ENCODE assay signal across 9 cellular contexts in genomic region chr5:5523066-5523505, GRCh38.
A peak's percentile ranks its signal among the peaks of the same experiment; 100 is the strongest.
DNase-seq lines count a peak whose midpoint lies in the region; ATAC-seq and TF ChIP-seq lines count a peak whose summit lies in the region.
"Had no signal": no experiment of that assay in that cellular context is flagged by ENCODE, and none has a peak within 500 bp of the region (broad histone marks: within the 10 kb centered on the region; RNA-seq: fewer than 3 reads in every experiment).

No MANE protein-coding gene starts in this region.

- no peaks in the 10 kb centered on the region for H3K27me3 Mint-ChIP-seq in stimulated activated naive CD8-positive, alpha-beta T cell treated with anti-CD3 and anti-CD28 coated beads, Interleukin-15, Interleukin-2, amounts not matched to agents 100 ng/mL and 50 ng/mL, for 24 hours

- H3K4me3 ChIP-seq in GM12865 (ENCODE audit: low read depth, low read length) = no peak overlapping the region
- no peak overlapping the region for H3K4me3 ChIP-seq in Peyer's patch
- H3K4me3 ChIP-seq: SJCRH30 had no signal

- DNase-seq in GM12865 (ENCODE audit: low read depth) (peak; percentile 69), Peyer's patch (no peak)
- peak; percentile 20 to 23 for DNase-seq in activated T-cell treated with anti-CD3 and anti-CD28 coated beads, Interleukin-2, amount 50 U/mL, for 48 hours
- no peak for DNase-seq in activated CD8-positive, alpha-beta memory T cell treated with anti-CD3 and anti-CD28 coated beads, Interleukin-2, amount 50 U/mL, for 4 hours
- no peak for DNase-seq in stimulated activated CD4-positive, alpha-beta T cell treated with anti-CD3 and anti-CD28 coated beads, Interleukin-1b, Interleukin-23, amount 100 ng/mL, for 48 hours

- no peak for TF ChIP-seq POLR2A in Peyer's patch (IDR thresholded peaks at IDR 0.05)

- ATAC-seq in GM21381 (IDR thresholded peaks at IDR 0.05; ENCODE audit: unreplicated experiment) = peak; percentile 90
- peak; percentile 89 for ATAC-seq in HG03460 (IDR thresholded peaks at IDR 0.05; ENCODE audit: unreplicated experiment)

- no peak overlapping the region for H3K27ac ChIP-seq in Peyer's patch
- H3K27ac ChIP-seq: SJCRH30 had no signal

- no peaks in the 10 kb centered on the region for H3K9me3 ChIP-seq in Peyer's patch
- H3K9me3 ChIP-seq: SJCRH30 had no signal

- no peaks in the 10 kb centered on the region for H3K4me1 ChIP-seq in Peyer's patch
- H3K4me1 ChIP-seq: SJCRH30 had no signal

- TF ChIP-seq CTCF in GM12865 (IDR thresholded peaks at IDR 0.05; ENCODE audit: insufficient read depth, low read depth, low read length, missing control alignments) = no peak
- TF ChIP-seq CTCF in Peyer's patch (IDR thresholded peaks at IDR 0.05) = no peak

- peaks cover 15% of the 10 kb centered on the region for H3K9me3 Mint-ChIP-seq in stimulated activated naive CD8-positive, alpha-beta T cell treated with anti-CD3 and anti-CD28 coated beads, Interleukin-15, Interleukin-2, amounts not matched to agents 100 ng/mL and 50 ng/mL, for 24 hours

- H3K36me3 Mint-ChIP-seq in stimulated activated naive CD8-positive, alpha-beta T cell treated with anti-CD3 and anti-CD28 coated beads, Interleukin-15, Interleukin-2, amounts not matched to agents 100 ng/mL and 50 ng/mL, for 24 hours (ENCODE audit: low read depth) = peaks cover 8% of the 10 kb centered on the region

- peak overlapping the region; percentile 77 for H3K27ac Mint-ChIP-seq in stimulated activated naive CD8-positive, alpha-beta T cell treated with anti-CD3 and anti-CD28 coated beads, Interleukin-15, Interleukin-2, amounts not matched to agents 100 ng/mL and 50 ng/mL, for 24 hours

- peaks cover 41% of the 10 kb centered on the region for H3K4me1 Mint-ChIP-seq in stimulated activated naive CD8-positive, alpha-beta T cell treated with anti-CD3 and anti-CD28 coated beads, Interleukin-15, Interleukin-2, amounts not matched to agents 100 ng/mL and 50 ng/mL, for 24 hours (ENCODE audit: low read depth)

- H3K27me3 ChIP-seq in Peyer's patch = no peaks in the 10 kb centered on the region
- H3K27me3 ChIP-seq: SJCRH30 had no signal

- peak overlapping the region; percentile 32 for H3K4me3 Mint-ChIP-seq in stimulated activated naive CD8-positive, alpha-beta T cell treated with anti-CD3 and anti-CD28 coated beads, Interleukin-15, Interleukin-2, amounts not matched to agents 100 ng/mL and 50 ng/mL, for 24 hours

- no peaks in the 10 kb centered on the region for H3K36me3 ChIP-seq in Peyer's patch
- H3K36me3 ChIP-seq: SJCRH30 had no signal

Comparison
In these comparisons a context has a peak if more than half of its experiments do, and no peak if none do; other contexts are left out.
1. DNase-seq: peak in GM12865 (single experiment) and activated T-cell treated with anti-CD3 and anti-CD28 coated beads, Interleukin-2, amount 50 U/mL, for 48 hours (2 of 2); none in activated CD8-positive, alpha-beta memory T cell treated with anti-CD3 and anti-CD28 coated beads, Interleukin-2, amount 50 U/mL, for 4 hours (single experiment), Peyer's patch (0 of 3) and stimulated activated CD4-positive, alpha-beta T cell treated with anti-CD3 and anti-CD28 coated beads, Interleukin-1b, Interleukin-23, amount 100 ng/mL, for 48 hours (single experiment).